17 cellular contexts compared by ENCODE assay signal in genomic region chr10:6135589-6136168, GRCh38. TPM values are rescaled to one million over a fixed set of nuclear protein-coding genes. Genes with fewer than 3 reads are reported as not detected.
DNase-seq lines count a peak whose midpoint lies in the region; ATAC-seq, FAIRE-seq and TF ChIP-seq lines count a peak whose summit lies in the region.
"Had no signal": no experiment of that assay in that cellular context is flagged by ENCODE, and none has a peak within 500 bp of the region (broad histone marks: within the 10 kb centered on the region; RNA-seq: fewer than 3 reads in every experiment).

No MANE protein-coding gene starts in this region.

- no peaks in the 10 kb centered on the region for H3K9me3 Mint-ChIP-seq in activated naive CD4-positive, alpha-beta T cell treated with anti-CD3 and anti-CD28 coated beads, Interleukin-2, amount 50 U/mL, for 24 hours
- H3K9me3 Mint-ChIP-seq in stimulated activated effector memory CD8-positive, alpha-beta T cell treated with anti-CD3 and anti-CD28 coated beads, Interleukin-12 subunit alpha, Interleukin-12 subunit beta, amount 100 ng/mL, for 72 hours, result no peaks in the 10 kb centered on the region
- H3K9me3 Mint-ChIP-seq: naive thymus-derived CD4-positive, alpha-beta T cell had no signal

- H2AFZ ChIP-seq in OCI-LY3 (ENCODE audit: low read depth, low read length), result no peak overlapping the region
- H2AFZ ChIP-seq in GM12878 (ENCODE audit: control insufficient read depth, low read depth, low read length), result peak overlapping the region; percentile 30
- H2AFZ ChIP-seq: parathyroid adenoma had no signal

- CTCF ChIA-PET in GM12878 (lab: Yijun Ruan, JAX), result interaction anchor here (0.8 to 5.6 kb wide), 20 partner anchors 10 to 270 kb away, joined by 3 to 50 read pairs (median 6); partner anchors contain the start of gene PFKFB3

- POLR2A ChIA-PET in GM12878 (lab: Charles Lee), result interaction anchor here (0.9 to 2.8 kb wide), 7 partner anchors 9 to 67 kb away, joined by 3 to 18 read pairs (median 3); partner anchors contain the start of gene PFKFB3

- H4K20me1 ChIP-seq in OCI-LY3 (ENCODE audit: insufficient read depth, low read length) (no peaks in the 10 kb centered on the region), GM12878 (ENCODE audit: control insufficient read depth, insufficient read depth) (no peaks in the 10 kb centered on the region; the same call in 1 of the 2 replicates)

- in situ Hi-C loops in GM12878 (cut with MboI), result no loop called here

- H3K27me3 Mint-ChIP-seq in activated naive CD4-positive, alpha-beta T cell treated with anti-CD3 and anti-CD28 coated beads, Interleukin-2, amount 50 U/mL, for 24 hours, result no peaks in the 10 kb centered on the region

- no peaks in the 10 kb centered on the region for H3K36me3 Mint-ChIP-seq in activated naive CD4-positive, alpha-beta T cell treated with anti-CD3 and anti-CD28 coated beads, Interleukin-2, amount 50 U/mL, for 24 hours
- peaks cover 15% of the 10 kb centered on the region for H3K36me3 Mint-ChIP-seq in stimulated activated effector memory CD8-positive, alpha-beta T cell treated with anti-CD3 and anti-CD28 coated beads, Interleukin-12 subunit alpha, Interleukin-12 subunit beta, amount 100 ng/mL, for 72 hours
- H3K36me3 Mint-ChIP-seq: naive thymus-derived CD4-positive, alpha-beta T cell had no signal

- RAD21 ChIA-PET in GM12878 (lab: Charles Lee; ENCODE audit: unreplicated experiment), result interaction anchor here (0.6 to 4.2 kb wide), 13 partner anchors 10 to 313 kb away, joined by 3 to 69 read pairs (median 6); partner anchors contain the start of gene PFKFB3

- BruUV-seq in GM12878 (replicated peaks; lab: Mats Ljungman, UMichigan), result TSS peak; percentile 55

- H3K9me3 ChIP-seq in OCI-LY3 (ENCODE audit: insufficient read depth, low read length) (no peaks in the 10 kb centered on the region), GM12878 (replicated peaks; ENCODE audit: control insufficient read depth, insufficient read depth, low read length) (no peaks in the 10 kb centered on the region)
- H3K9me3 ChIP-seq: gastroesophageal sphincter, transverse colon had no signal

- ATAC-seq in GM12878, result no peak
- ATAC-seq in stimulated activated effector memory CD8-positive, alpha-beta T cell treated with anti-CD3 and anti-CD28 coated beads, Interleukin-12 subunit alpha, Interleukin-12 subunit beta, amount 100 ng/mL, for 72 hours, result no peak
- ATAC-seq: gastroesophageal sphincter had no signal

- H3K4me3 ChIP-seq in OCI-LY3 (ENCODE audit: low read length) (peak overlapping the region; percentile 73; the same call in 1 of the 2 replicates), GM12878 (peak overlapping the region; percentile 54; the same call in 1 of the 2 replicates)
- H3K4me3 ChIP-seq: gastroesophageal sphincter, transverse colon had no signal

- TF ChIP-seq RAD21 in GM12878 (IDR thresholded peaks at IDR 0.05; ENCODE audit: insufficient read depth, low read depth, low read length), result no peak

- H3K27ac ChIP-seq in OCI-LY3 (ENCODE audit: low read length) (no peak overlapping the region), GM12878 (ENCODE audit: control insufficient read depth, insufficient read depth) (peak overlapping the region; percentile 63)
- H3K27ac ChIP-seq: gastroesophageal sphincter, parathyroid adenoma, transverse colon had no signal

- TF ChIP-seq CTCF in OCI-LY3 (IDR thresholded peaks at IDR 0.05; ENCODE audit: low read depth, low read length) (no peak), GM12878 (IDR thresholded peaks at IDR 0.05 in 2 of 3, conservative IDR thresholded peaks at IDR 0.05 in 1 of 3; ENCODE audit: control insufficient read depth in 2 of 3, extremely low read depth in 1 of 3, insufficient read depth in 1 of 3, low read depth in 3 of 3, low read length in 3 of 3) (no peak)

- H3K4me2 ChIP-seq in OCI-LY3 (ENCODE audit: low read length) (peak overlapping the region; percentile 95), GM12878 (ENCODE audit: control insufficient read depth, insufficient read depth) (peak overlapping the region; percentile 84)

- intact Hi-C loops in GM12878 (cut with micrococcal nuclease; ENCODE audit: unreplicated experiment), result no loop called here

- peak overlapping the region; percentile 88 for H3K27ac Mint-ChIP-seq in activated naive CD4-positive, alpha-beta T cell treated with anti-CD3 and anti-CD28 coated beads, Interleukin-2, amount 50 U/mL, for 24 hours
- H3K27ac Mint-ChIP-seq in stimulated activated effector memory CD8-positive, alpha-beta T cell treated with anti-CD3 and anti-CD28 coated beads, Interleukin-12 subunit alpha, Interleukin-12 subunit beta, amount 100 ng/mL, for 72 hours, result peak overlapping the region; percentile 84

- SMC1A ChIA-PET in GM12878 (lab: Charles Lee; ENCODE audit: uncharacterized antibody, unreplicated experiment), result interaction anchor here (0.6 to 5.3 kb wide), 19 partner anchors 8 to 453 kb away, joined by 3 to 47 read pairs (median 5); partner anchors contain the start of gene PFKFB3

- H3K27me3 ChIP-seq in OCI-LY3 (ENCODE audit: low read depth, low read length), result peaks cover 37% of the 10 kb centered on the region
- no peaks in the 10 kb centered on the region for H3K27me3 ChIP-seq in GM12878 (replicated peaks in 1 of 2; ENCODE audit: control insufficient read depth in 2 of 2, insufficient read depth in 2 of 2, low read length in 1 of 2)

- DNase-seq in activated naive CD4-positive, alpha-beta T cell (lab: John Stamatoyannopoulos, UW), result no peak
- DNase-seq in GM12878 (ENCODE audit: low read depth, low spot score), result no peak
- no peak for DNase-seq in stimulated activated effector memory CD8-positive, alpha-beta T cell treated with anti-CD3 and anti-CD28 coated beads, Interleukin-12 subunit alpha, Interleukin-12 subunit beta, amount 100 ng/mL, for 72 hours (ENCODE audit: low spot score in 2 of 2)
- DNase-seq in DMS79 treated with DMSO at 0.1 percent for 48 hours (lab: John Stamatoyannopoulos, UW), result no peak
- no peak for DNase-seq in medulla oblongata (ENCODE audit: extremely low spot score)
- DNase-seq: activated effector memory CD4-positive, alpha-beta T cell treated with Interleukin-2 at 50 U/mL for 16 hours; DMS79; KBM-7; NCI-H2171; NCI-H526; transverse colon had no signal

- H3K79me2 ChIP-seq in OCI-LY3 (ENCODE audit: low read length) (no peaks in the 10 kb centered on the region), GM12878 (ENCODE audit: control insufficient read depth, insufficient read depth, low read length) (no peaks in the 10 kb centered on the region)
- H3K79me2 ChIP-seq: parathyroid adenoma had no signal

- 50% methylated on average over 8 of the region's 8 CpGs for WGBS in GM12878 (ENCODE audit: insufficient coverage, insufficient replicate concordance, low lambda C conversion rate, missing lambda C conversion rate)

- peak overlapping the region; percentile 49 for H3K4me3 Mint-ChIP-seq in activated naive CD4-positive, alpha-beta T cell treated with anti-CD3 and anti-CD28 coated beads, Interleukin-2, amount 50 U/mL, for 24 hours
- peak overlapping the region; percentile 71 for H3K4me3 Mint-ChIP-seq in stimulated activated effector memory CD8-positive, alpha-beta T cell treated with anti-CD3 and anti-CD28 coated beads, Interleukin-12 subunit alpha, Interleukin-12 subunit beta, amount 100 ng/mL, for 72 hours

- no peak for TF ChIP-seq POLR2A in GM12878 (IDR thresholded peaks at IDR 0.05; ENCODE audit: low read depth, low read length)

- H3K9ac ChIP-seq in OCI-LY3 (ENCODE audit: low read length) (no peak overlapping the region; the same call in 1 of the 2 replicates), GM12878 (ENCODE audit: control insufficient read depth, insufficient read depth, low read length) (peak overlapping the region; percentile 13; the same call in 1 of the 2 replicates)
- H3K9ac ChIP-seq: parathyroid adenoma had no signal

- peaks cover 37% of the 10 kb centered on the region for H3K4me1 Mint-ChIP-seq in activated naive CD4-positive, alpha-beta T cell treated with anti-CD3 and anti-CD28 coated beads, Interleukin-2, amount 50 U/mL, for 24 hours
- H3K4me1 Mint-ChIP-seq in stimulated activated effector memory CD8-positive, alpha-beta T cell treated with anti-CD3 and anti-CD28 coated beads, Interleukin-12 subunit alpha, Interleukin-12 subunit beta, amount 100 ng/mL, for 72 hours, result peaks cover 69% of the 10 kb centered on the region

- H3K36me3 ChIP-seq in OCI-LY3 (replicated peaks; ENCODE audit: low read depth, low read length) (no peaks in the 10 kb centered on the region), GM12878 (ENCODE audit: control insufficient read depth in 2 of 2, insufficient read depth in 2 of 2, low read length in 1 of 2) (no peaks in the 10 kb centered on the region)
- H3K36me3 ChIP-seq: gastroesophageal sphincter, transverse colon had no signal

- peaks cover 35% of the 10 kb centered on the region for H3K4me1 ChIP-seq in OCI-LY3 (ENCODE audit: low read length)
- H3K4me1 ChIP-seq in GM12878 (ENCODE audit: control insufficient read depth, insufficient read depth, low read length), result peaks cover 36% of the 10 kb centered on the region
- H3K4me1 ChIP-seq: gastroesophageal sphincter, parathyroid adenoma had no signal

- TF ChIP-seq EP300 in GM12878 (IDR thresholded peaks at IDR 0.05; ENCODE audit: borderline replicate concordance in 1 of 2, control insufficient read depth in 1 of 2, low read depth in 2 of 2, low read length in 2 of 2), result no peak

- FAIRE-seq in GM12878 (lab: Jason Lieb, UNC), result no peak
- FAIRE-seq: H54 had no signal

TF ChIP-seq in GM12878, 131 proteins besides CTCF, POLR2A, EP300 and RAD21 (continues in another document):
- TF ChIP-seq ZNF217 (IDR thresholded peaks at IDR 0.05), result peak; percentile 71
- TF ChIP-seq NR2C2 (IDR thresholded peaks at IDR 0.05; ENCODE audit: borderline replicate concordance, control insufficient read depth, insufficient read length, low read depth), result no peak
- TF ChIP-seq TAF1 (IDR thresholded peaks at IDR 0.05; ENCODE audit: borderline replicate concordance, low read depth, low read length), result no peak

RNA-seq across cellular contexts. Expression of gene RBM17, which starts 46.8 kb away (rescaled TPM):
- 136 and 141 TPM in 2 replicates for total RNA-seq in GM12878 (2013; cell fraction: nucleolus; rRNA removed)
- total RNA-seq in GM12878 (2014; rRNA removed) (38.3 and 49.0 TPM in 2 replicates), GM12878 (2014; rRNA removed; fragmentation: Illumina TruSeq; extraction: Trizol) (85.7 and 94.1 TPM in 2 replicates), GM12878 (2021) (101 and 106 TPM in 2 replicates)
- 52.6 TPM for polyA plus RNA-seq in GM12878 (2011; ENCODE audit: low read depth)
- polyA plus RNA-seq in GM12878 (2011; rRNA removed) (64.5 and 65.3 TPM in 2 replicates), GM12878 (2014; fragmentation: Illumina TruSeq; extraction: Trizol) (156 and 160 TPM in 2 replicates), GM12878 (2014; fragmentation: Nextera tagmentation; extraction: Ambion mirVana) (10 to 100 TPM; 28.4 to 45.0 TPM), GM12878 (2014; rRNA removed) (79.9 and 82.1 TPM in 2 replicates), GM12878 (2016; fragmentation: Nextera tagmentation; extraction: Ambion mirVana) (100 to 1,000 TPM; 177 to 181 TPM)
- 33.5 and 38.9 TPM in 2 replicates for polyA plus RNA-seq in GM12878 (2011; cell fraction: cytosol; rRNA removed)
- 130 and 190 TPM in 2 replicates for polyA plus RNA-seq in GM12878 (2011; cell fraction: nucleus; rRNA removed)
- 73.3 and 80.2 TPM in 2 replicates for polyA plus RNA-seq in GM12878 (2012)
- polyA minus RNA-seq in GM12878 (2011; rRNA and poly(A)+ RNA removed), result 22.5 and 26.1 TPM in 2 replicates
- polyA minus RNA-seq in GM12878 (2011; cell fraction: cytosol; rRNA and poly(A)+ RNA removed), result 11.8 and 17.6 TPM in 2 replicates
- 19.2 and 28.1 TPM in 2 replicates for polyA minus RNA-seq in GM12878 (2011; cell fraction: nucleus; rRNA and poly(A)+ RNA removed)
